Comparison of ENCODE assay signal across 22 cellular contexts in the genomic region with DNA sequence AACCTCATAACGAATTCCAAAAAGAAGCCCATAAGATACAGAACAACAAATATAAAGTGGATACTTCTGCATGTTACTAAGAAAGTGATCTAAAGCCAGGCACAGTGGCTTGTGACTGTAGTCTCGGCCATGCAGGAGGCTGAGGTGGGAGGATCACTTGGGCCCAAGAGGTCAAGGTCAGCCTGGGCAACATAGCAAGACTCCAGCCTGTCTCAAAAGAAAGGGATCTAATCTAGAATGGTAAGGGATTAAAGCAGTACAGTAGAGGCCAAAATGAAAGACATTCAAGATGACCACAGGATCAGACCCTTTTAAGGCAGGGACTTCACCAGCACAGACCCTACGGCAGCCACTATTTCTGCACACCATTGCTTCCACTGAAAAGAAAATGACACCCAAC. TPM values are rescaled to one million over a fixed set of nuclear protein-coding genes. Genes with fewer than 3 reads are reported as not detected.
A peak's percentile ranks its signal among the peaks of the same experiment; 100 is the strongest.
DNase-seq lines count a peak whose midpoint lies in the region; ATAC-seq and TF ChIP-seq lines count a peak whose summit lies in the region.
"Had no signal": no experiment of that assay in that cellular context is flagged by ENCODE, and none has a peak within 500 bp of the region (broad histone marks: within the 10 kb centered on the region; RNA-seq: fewer than 3 reads in every experiment).

No MANE protein-coding gene starts in this region.

- H3K4me3 Mint-ChIP-seq in progenitor cell of endocrine pancreas (ENCODE audit: low read depth): peak overlapping the region; percentile 6
- H3K4me3 Mint-ChIP-seq in effector memory CD8-positive, alpha-beta T cell: no peak overlapping the region
- H3K4me3 Mint-ChIP-seq in activated CD4-positive, alpha-beta T cell treated with anti-CD3 and anti-CD28 coated beads, Interleukin-2, amount 10 ng/mL, durations not matched to agents 24 days and 14 days: no peak overlapping the region
- H3K4me3 Mint-ChIP-seq: activated B cell treated with CpG ODN at 0.5 μM for 24 hours; activated CD4-positive, alpha-beta memory T cell treated with anti-CD3 and anti-CD28 coated beads for 36 hours; stimulated activated effector memory CD8-positive, alpha-beta T cell treated with anti-CD3 and anti-CD28 coated beads, Interleukin-12 subunit alpha, Interleukin-12 subunit beta, amount 100 ng/mL, for 72 hours had no signal

- no peak overlapping the region for H3K9ac ChIP-seq in fibroblast of lung (ENCODE audit: insufficient read depth, low read length)

- no peaks in the 10 kb centered on the region for H4K20me1 ChIP-seq in fibroblast of lung (ENCODE audit: control insufficient read depth, extremely low read depth, insufficient read depth, low read length)

- peaks cover 2% of the 10 kb centered on the region for H3K36me3 Mint-ChIP-seq in progenitor cell of endocrine pancreas (ENCODE audit: insufficient read depth)
- no peaks in the 10 kb centered on the region for H3K36me3 Mint-ChIP-seq in effector memory CD8-positive, alpha-beta T cell (ENCODE audit: insufficient read depth)
- no peaks in the 10 kb centered on the region for H3K36me3 Mint-ChIP-seq in activated CD4-positive, alpha-beta T cell treated with anti-CD3 and anti-CD28 coated beads, Interleukin-2, amount 10 ng/mL, durations not matched to agents 24 days and 14 days (ENCODE audit: low read depth)
- H3K36me3 Mint-ChIP-seq: activated CD4-positive, alpha-beta memory T cell treated with anti-CD3 and anti-CD28 coated beads for 36 hours; naive thymus-derived CD8-positive, alpha-beta T cell; stimulated activated effector memory CD8-positive, alpha-beta T cell treated with anti-CD3 and anti-CD28 coated beads, Interleukin-12 subunit alpha, Interleukin-12 subunit beta, amount 100 ng/mL, for 72 hours had no signal

- intact Hi-C loops in left ventricle myocardium inferior (cut with micrococcal nuclease) (loop anchor here (10.0 kb wide), 1 partner anchor 93 kb away; no protein-coding TSS in a partner anchor), Right ventricle myocardium superior (cut with DNase I) (no loop called here)
- intact Hi-C loops in activated CD4-positive, alpha-beta T cell treated with anti-CD3 and anti-CD28 coated beads, Interleukin-2, amount 10 ng/mL, durations not matched to agents 24 days and 14 days (cut with micrococcal nuclease): no loop called here

- H2AFZ ChIP-seq in fibroblast of lung (ENCODE audit: low read length): peak overlapping the region; percentile 51

- no peaks in the 10 kb centered on the region for H3K9me3 Mint-ChIP-seq in progenitor cell of endocrine pancreas (ENCODE audit: low read depth)
- H3K9me3 Mint-ChIP-seq in effector memory CD8-positive, alpha-beta T cell: peaks cover 0 to 2% of the 10 kb centered on the region in 2 donors
- no peaks in the 10 kb centered on the region for H3K9me3 Mint-ChIP-seq in activated CD4-positive, alpha-beta T cell treated with anti-CD3 and anti-CD28 coated beads, Interleukin-2, amount 10 ng/mL, durations not matched to agents 24 days and 14 days
- H3K9me3 Mint-ChIP-seq: activated B cell treated with CpG ODN at 0.5 μM for 24 hours; activated CD4-positive, alpha-beta memory T cell treated with anti-CD3 and anti-CD28 coated beads for 36 hours; stimulated activated effector memory CD8-positive, alpha-beta T cell treated with anti-CD3 and anti-CD28 coated beads, Interleukin-12 subunit alpha, Interleukin-12 subunit beta, amount 100 ng/mL, for 72 hours had no signal

- H3K27me3 Mint-ChIP-seq in progenitor cell of endocrine pancreas: no peaks in the 10 kb centered on the region
- peaks cover 16 to 20% of the 10 kb centered on the region in 2 donors for H3K27me3 Mint-ChIP-seq in effector memory CD8-positive, alpha-beta T cell
- peaks cover 45% of the 10 kb centered on the region for H3K27me3 Mint-ChIP-seq in activated CD4-positive, alpha-beta T cell treated with anti-CD3 and anti-CD28 coated beads, Interleukin-2, amount 10 ng/mL, durations not matched to agents 24 days and 14 days
- H3K27me3 Mint-ChIP-seq: activated B cell treated with CpG ODN at 0.5 μM for 24 hours had no signal

- H3K27me3 ChIP-seq in left ventricle myocardium inferior (ENCODE audit: low read depth): no peaks in the 10 kb centered on the region
- no peaks in the 10 kb centered on the region for H3K27me3 ChIP-seq in fibroblast of lung (ENCODE audit: control insufficient read depth, insufficient read depth, low read length)

- peaks cover 41% of the 10 kb centered on the region for H3K4me1 Mint-ChIP-seq in progenitor cell of endocrine pancreas (ENCODE audit: low read depth)
- H3K4me1 Mint-ChIP-seq in effector memory CD8-positive, alpha-beta T cell (ENCODE audit: low read depth in 2 of 2): no peaks in the 10 kb centered on the region
- H3K4me1 Mint-ChIP-seq in activated CD4-positive, alpha-beta T cell treated with anti-CD3 and anti-CD28 coated beads, Interleukin-2, amount 10 ng/mL, durations not matched to agents 24 days and 14 days: peaks cover 5% of the 10 kb centered on the region
- H3K4me1 Mint-ChIP-seq: stimulated activated effector memory CD8-positive, alpha-beta T cell treated with anti-CD3 and anti-CD28 coated beads, Interleukin-12 subunit alpha, Interleukin-12 subunit beta, amount 100 ng/mL, for 72 hours had no signal

- H3K4me1 ChIP-seq in left ventricle myocardium inferior (peaks cover 77% of the 10 kb centered on the region), fibroblast of lung (ENCODE audit: control insufficient read depth, extremely low read depth, insufficient read depth, low read length) (peaks cover 4% of the 10 kb centered on the region)

- H3K27ac ChIP-seq in left ventricle myocardium inferior (replicated peaks) (peak overlapping the region; percentile 97), fibroblast of lung (ENCODE audit: insufficient read depth, low read length) (no peak overlapping the region)
- H3K27ac ChIP-seq: A549 had no signal

- TF ChIP-seq CTCF in left ventricle myocardium inferior (IDR thresholded peaks at IDR 0.05; ENCODE audit: borderline replicate concordance): no peak
- TF ChIP-seq CTCF in fibroblast of lung (conservative IDR thresholded peaks at IDR 0.05 in 1 of 2, IDR thresholded peaks at IDR 0.05 in 1 of 2; ENCODE audit: low read depth in 1 of 2, low read length in 2 of 2): no peak
- no peak for TF ChIP-seq CTCF in progenitor cell of endocrine pancreas (IDR thresholded peaks at IDR 0.05; ENCODE audit: unreplicated experiment)

- peak overlapping the region; percentile 25 for H3K4me2 ChIP-seq in fibroblast of lung (ENCODE audit: extremely low read depth, insufficient read depth, low read length)
- H3K4me2 ChIP-seq: A549 had no signal

- H3K79me2 ChIP-seq in fibroblast of lung (ENCODE audit: control insufficient read depth, insufficient read depth, low read length): peaks cover 11% of the 10 kb centered on the region

- H3K9me3 ChIP-seq in left ventricle myocardium inferior (replicated peaks) (no peaks in the 10 kb centered on the region), fibroblast of lung (ENCODE audit: control insufficient read depth, insufficient read depth, low read depth, low read length) (no peaks in the 10 kb centered on the region)
- H3K9me3 ChIP-seq: A549 had no signal

- no peaks in the 10 kb centered on the region for H3K36me3 ChIP-seq in left ventricle myocardium inferior
- no peaks in the 10 kb centered on the region for H3K36me3 ChIP-seq in fibroblast of lung (ENCODE audit: control insufficient read depth, insufficient read depth, low read length)

- no peak for ATAC-seq in Right ventricle myocardium superior (ENCODE audit: poor library complexity)
- ATAC-seq in effector memory CD8-positive, alpha-beta T cell (replicated peaks): no peak
- ATAC-seq: A549; naive thymus-derived CD8-positive, alpha-beta T cell; stimulated activated effector memory CD8-positive, alpha-beta T cell treated with anti-CD3 and anti-CD28 coated beads, Interleukin-12 subunit alpha, Interleukin-12 subunit beta, amount 100 ng/mL, for 72 hours had no signal

- H3K4me3 ChIP-seq in left ventricle myocardium inferior (peak overlapping the region; percentile 90), fibroblast of lung (replicated peaks in 1 of 4; ENCODE audit: control extremely low read depth in 1 of 4, insufficient read depth in 1 of 4, low read depth in 3 of 4, low read length in 4 of 4) (no peak overlapping the region)
- H3K4me3 ChIP-seq: A549, skin epidermis had no signal

- no peak overlapping the region for H3K27ac Mint-ChIP-seq in progenitor cell of endocrine pancreas
- H3K27ac Mint-ChIP-seq in effector memory CD8-positive, alpha-beta T cell: no peak overlapping the region
- H3K27ac Mint-ChIP-seq in activated CD4-positive, alpha-beta T cell treated with anti-CD3 and anti-CD28 coated beads, Interleukin-2, amount 10 ng/mL, durations not matched to agents 24 days and 14 days: no peak overlapping the region
- H3K27ac Mint-ChIP-seq: activated B cell treated with CpG ODN at 0.5 μM for 24 hours; activated CD4-positive, alpha-beta memory T cell treated with anti-CD3 and anti-CD28 coated beads for 36 hours; naive thymus-derived CD8-positive, alpha-beta T cell; stimulated activated effector memory CD8-positive, alpha-beta T cell treated with anti-CD3 and anti-CD28 coated beads, Interleukin-12 subunit alpha, Interleukin-12 subunit beta, amount 100 ng/mL, for 72 hours had no signal

- no peak for DNase-seq in left ventricle myocardium inferior
- DNase-seq in Right ventricle myocardium superior: no peak
- DNase-seq in fibroblast of lung (ENCODE audit: low read depth in 2 of 2): no peak
- DNase-seq in progenitor cell of endocrine pancreas (ENCODE audit: low spot score, unreplicated experiment): no peak
- DNase-seq in effector memory CD8-positive, alpha-beta T cell: no peak
- no peak for DNase-seq in occipital lobe (lab: John Stamatoyannopoulos, UW)
- no peak for DNase-seq in activated CD4-positive, alpha-beta T cell treated with anti-CD3 and anti-CD28 coated beads, Interleukin-2, amount 10 ng/mL, durations not matched to agents 24 days and 14 days
- DNase-seq in activated T-cell treated with anti-CD3 and anti-CD28 coated beads for 4 hours: no peak
- DNase-seq: activated B cell treated with CpG ODN at 0.5 μM for 24 hours; activated CD4-positive, alpha-beta memory T cell treated with anti-CD3 and anti-CD28 coated beads for 36 hours; activated gamma-delta T cell; dermis blood vessel endothelial cell; Kasumi-1; kidney glomerular epithelial cell; naive thymus-derived CD8-positive, alpha-beta T cell; NCI-H1930; NCI-H2227 treated with DMSO at 0.1 percent for 48 hours; stimulated activated CD4-positive, alpha-beta T cell treated with anti-CD3 and anti-CD28 coated beads, Interleukin-2, amount 100 ng/mL, for 24 hours; T-helper 9 cell had no signal

RNA-seq across cellular contexts. Expression of a gene that starts 3.8 kb away (rescaled TPM):
- total RNA-seq in left ventricle myocardium inferior (15.3 TPM), Right ventricle myocardium superior (12.1 TPM), fibroblast of lung (5.1 and 10.1 TPM in 2 replicates), progenitor cell of endocrine pancreas (69.7 and 80.9 TPM in 2 replicates), occipital lobe (10.8 TPM)
- 3.7 and 11.9 TPM in 2 replicates for polyA plus RNA-seq in fibroblast of lung
- polyA plus RNA-seq in fibroblast of lung (2012): 3.3 and 12.6 TPM in 2 replicates
- 0.93 and 10.9 TPM in 2 replicates for polyA minus RNA-seq in fibroblast of lung (ENCODE audit: low replicate concordance)
- total RNA-seq in activated CD4-positive, alpha-beta T cell treated with anti-CD3 and anti-CD28 coated beads, Interleukin-2, amount 10 ng/mL, durations not matched to agents 24 days and 14 days: not detected in 2 replicates
- total RNA-seq: activated CD4-positive, alpha-beta memory T cell treated with anti-CD3 and anti-CD28 coated beads for 36 hours had no signal
